ENCODE assay signal across 1 cellular context in genomic region chr19:42295342-42295741, GRCh38.
TF ChIP-seq lines count a peak whose summit lies in the region.

No MANE protein-coding gene starts in this region.

TF ChIP-seq in K562, 482 proteins besides CTCF, POLR2A, EP300 and RAD21:
- TF ChIP-seq ZNF561 (CRISPR knock-in tag; conservative IDR thresholded peaks at IDR 0.05), result no peak
- TF ChIP-seq ID3 (CRISPR knock-in tag; IDR thresholded peaks at IDR 0.05), result no peak
- no peak for TF ChIP-seq ID3 (tag; IDR thresholded peaks at IDR 0.05)
- no peak for TF ChIP-seq SIRT6 (IDR thresholded peaks at IDR 0.05; ENCODE audit: low read depth, low read length)
- TF ChIP-seq NUFIP1 (IDR thresholded peaks at IDR 0.05; ENCODE audit: partially characterized antibody), result no peak
- no peak for TF ChIP-seq COPS2 (conservative IDR thresholded peaks at IDR 0.05)
TF ChIP-seq in K562: peak in this region for 0.
